In genomic region chr2:16073921-16074425, GRCh38 we compare ENCODE assay signal across 17 cellular contexts.
A peak's percentile ranks its signal among the peaks of the same experiment; 100 is the strongest.
DNase-seq lines count a peak whose midpoint lies in the region; FAIRE-seq and TF ChIP-seq lines count a peak whose summit lies in the region.
"Had no signal": no experiment of that assay in that cellular context is flagged by ENCODE, and none has a peak within 500 bp of the region (broad histone marks: within the 10 kb centered on the region; RNA-seq: fewer than 3 reads in every experiment).

No MANE protein-coding gene starts in this region.

- peak overlapping the region; percentile 62 for H3K27ac ChIP-seq in BLaER1
- no peak overlapping the region for H3K27ac ChIP-seq in neuronal stem cell (replicated peaks; ENCODE audit: low read length)
- no peak overlapping the region for H3K27ac ChIP-seq in kidney (ENCODE audit: low read depth in 2 of 2, low read length in 2 of 2)
- H3K27ac ChIP-seq: GM23248 had no signal

- intact Hi-C loops in kidney (cut with DNase I), result no loop called here

- peak overlapping the region; percentile 24 for H2BK12ac ChIP-seq in neuronal stem cell (ENCODE audit: low read length)

- FAIRE-seq in bronchial epithelial cell (lab: Jason Lieb, UNC) (peak; percentile 70), kidney (lab: Jason Lieb, UNC) (no peak)
- FAIRE-seq: GM12892 had no signal

- no peaks in the 10 kb centered on the region for H3K9me3 ChIP-seq in BLaER1
- peaks cover 0 to 7% of the 10 kb centered on the region in 2 donors for H3K9me3 ChIP-seq in neuronal stem cell (replicated peaks in 1 of 2; ENCODE audit: control insufficient read depth in 2 of 2, insufficient read depth in 1 of 2, low read depth in 1 of 2, low read length in 2 of 2)
- no peaks in the 10 kb centered on the region for H3K9me3 ChIP-seq in kidney (ENCODE audit: control insufficient read depth in 1 of 2, low read length in 2 of 2)
- H3K9me3 ChIP-seq in HAP-1, result no peaks in the 10 kb centered on the region

- no peak overlapping the region for H3K4ac ChIP-seq in neuronal stem cell (ENCODE audit: low read length)

- no peak overlapping the region for H2AFZ ChIP-seq in neuronal stem cell (ENCODE audit: low read length)
- H2AFZ ChIP-seq: GM23248 had no signal

- H2BK5ac ChIP-seq in neuronal stem cell (ENCODE audit: low read length), result no peak overlapping the region

- H3K4me3 ChIP-seq in BLaER1 (no peak overlapping the region), bronchial epithelial cell (ENCODE audit: low read depth, low read length) (no peak overlapping the region), neuronal stem cell (ENCODE audit: low read length in 2 of 2) (no peak overlapping the region), kidney (ENCODE audit: low read length in 2 of 2) (no peak overlapping the region), HAP-1 (no peak overlapping the region)
- H3K4me3 ChIP-seq: GM23248 had no signal

- H3K79me1 ChIP-seq in neuronal stem cell (ENCODE audit: low read depth, low read length), result no peaks in the 10 kb centered on the region

- H2AK5ac ChIP-seq in neuronal stem cell (ENCODE audit: low read depth, low read length), result peak overlapping the region; percentile 69

- H3K4me1 ChIP-seq in BLaER1 (peaks cover 25% of the 10 kb centered on the region), neuronal stem cell (ENCODE audit: control insufficient read depth in 2 of 2, insufficient read depth in 1 of 2, low read depth in 1 of 2, low read length in 2 of 2) (peaks cover 16 to 20% of the 10 kb centered on the region in 2 donors), kidney (ENCODE audit: control insufficient read depth in 1 of 2, insufficient read depth in 1 of 2, low read depth in 1 of 2, low read length in 2 of 2) (no peaks in the 10 kb centered on the region), HAP-1 (no peaks in the 10 kb centered on the region)

- in situ Hi-C loops in HAP-1 (cut with MboI; ENCODE audit: low sequenced_read_pairs), result no loop called here

- no peaks in the 10 kb centered on the region for H3K36me3 ChIP-seq in BLaER1
- no peaks in the 10 kb centered on the region for H3K36me3 ChIP-seq in bronchial epithelial cell (ENCODE audit: control insufficient read depth, insufficient read depth, low read length)
- H3K36me3 ChIP-seq in neuronal stem cell (replicated peaks in 1 of 2; ENCODE audit: control insufficient read depth in 2 of 2, insufficient read depth in 2 of 2, low read length in 2 of 2), result no peaks in the 10 kb centered on the region
- H3K36me3 ChIP-seq in kidney (ENCODE audit: control insufficient read depth in 1 of 2, insufficient read depth in 2 of 2, low read length in 2 of 2), result no peaks in the 10 kb centered on the region
- no peaks in the 10 kb centered on the region for H3K36me3 ChIP-seq in HAP-1 (replicated peaks)

- peak overlapping the region; percentile 81 for H2BK15ac ChIP-seq in neuronal stem cell (ENCODE audit: low read length)

- no peaks in the 10 kb centered on the region for H4K20me1 ChIP-seq in BLaER1

- H3K18ac ChIP-seq in neuronal stem cell (ENCODE audit: low read length), result peak overlapping the region; percentile 55

- H4K91ac ChIP-seq in neuronal stem cell (ENCODE audit: low read depth, low read length, poor library complexity), result no peak overlapping the region

- H3K9ac ChIP-seq in BLaER1 (no peak overlapping the region), neuronal stem cell (ENCODE audit: low read depth, low read length, poor library complexity) (no peak overlapping the region), kidney (ENCODE audit: low read length in 2 of 2) (no peak overlapping the region)
- H3K9ac ChIP-seq: GM23248 had no signal

- no CpG with 5 or more reads among the region's 9 CpGs for WGBS in neuronal stem cell (ENCODE audit: extremely low coverage in 2 of 2, insufficient read length in 2 of 2, insufficient replicate concordance in 1 of 2), 2 donors

- no peak overlapping the region for H3K14ac ChIP-seq in neuronal stem cell (ENCODE audit: low read length)

- TF ChIP-seq CTCF in bronchial epithelial cell (IDR thresholded peaks at IDR 0.05; ENCODE audit: insufficient read depth, low read length, severe bottlenecking) (no peak), kidney (IDR thresholded peaks at IDR 0.05; ENCODE audit: borderline replicate concordance, extremely low read depth, insufficient read depth) (no peak)

- peak overlapping the region; percentile 69 for H3K4me2 ChIP-seq in BLaER1
- no peak overlapping the region for H3K4me2 ChIP-seq in neuronal stem cell (ENCODE audit: insufficient read depth, low read length, poor library complexity, severe bottlenecking)

- no peak overlapping the region for H2BK120ac ChIP-seq in neuronal stem cell (ENCODE audit: low read depth, low read length)

- H3K23ac ChIP-seq in neuronal stem cell (ENCODE audit: low read depth, low read length, poor library complexity), result no peak overlapping the region

- H4K8ac ChIP-seq in neuronal stem cell (ENCODE audit: low read depth, low read length), result no peak overlapping the region

- DNase-seq in bronchial epithelial cell (ENCODE audit: low read depth), result no peak
- no peak for DNase-seq in neuronal stem cell (ENCODE audit: low spot score)
- DNase-seq in kidney, result no peak
- DNase-seq in HAP-1 (ENCODE audit: low spot score in 2 of 2), result no peak
- DNase-seq in RKO (ENCODE audit: low spot score), result no peak
- DNase-seq: C1 segment of cervical spinal cord; Calu3; CD4-positive, alpha-beta memory T cell; COR-L47; DMS53; DMS79 treated with DMSO at 0.1 percent for 48 hours; GF-D8; GM23248; H9; HFFc6 had no signal

- H3K27me3 ChIP-seq in BLaER1, result no peaks in the 10 kb centered on the region
- H3K27me3 ChIP-seq in bronchial epithelial cell (ENCODE audit: control insufficient read depth, insufficient read depth, low read length), result no peaks in the 10 kb centered on the region
- no peaks in the 10 kb centered on the region for H3K27me3 ChIP-seq in neuronal stem cell (ENCODE audit: control insufficient read depth in 3 of 3, insufficient read depth in 3 of 3, low read depth in 1 of 3, low read length in 3 of 3)
- H3K27me3 ChIP-seq in HAP-1 (ENCODE audit: low read depth), result no peaks in the 10 kb centered on the region
